ENCODE assay signal across 33 cellular contexts in genomic region chr6:35158520-35158919, GRCh38. TPM values are rescaled to one million over a fixed set of nuclear protein-coding genes. Genes with fewer than 3 reads are reported as not detected.
"Had no signal": no experiment of that assay in that cellular context is flagged by ENCODE, and none has a peak within 500 bp of the region (broad histone marks: within the 10 kb centered on the region; RNA-seq: fewer than 3 reads in every experiment).

No MANE protein-coding gene starts in this region.

- H3K9ac ChIP-seq: SK-N-SH had no signal

- H3K27ac Mint-ChIP-seq: activated CD4-positive, alpha-beta T cell treated with anti-CD3 and anti-CD28 coated beads, Interleukin-2, amount 10 ng/mL, durations not matched to agents 24 days and 14 days; activated CD8-positive, alpha-beta T cell treated with anti-CD3 and anti-CD28 coated beads, Interleukin-2, amount 10 ng/mL, durations not matched to agents 7 days and 5 days; activated naive CD4-positive, alpha-beta T cell treated with anti-CD3 and anti-CD28 coated beads, Interleukin-2, amount 50 U/mL, for 24 hours; activated naive CD8-positive, alpha-beta T cell treated with anti-CD3 and anti-CD28 coated beads, Interleukin-2, amount 10 ng/mL, durations not matched to agents 7 days and 5 days; activated T-cell treated with anti-CD3 and anti-CD28 coated beads, Interleukin-2, amount 50 U/mL, for 24 hours; activated T-helper 2 cell treated with anti-CD3 and anti-CD28 coated beads, Interferon-gamma antibody, Interleukin-2, Interleukin-4, amounts not matched to agents 10 μg/mL and 5 μg/mL and 100 μg/mL, durations not matched to agents 14 hours and 24 hours and 36 hours; T-helper 1 cell treated with Interleukin-12 subunit alpha and Interleukin-12 subunit beta and Interleukin-4 antibody, amounts not matched to agents 30 μg/mL and 1 μg/mL, for 36 hours; T-helper 2 cell treated with Interferon-gamma antibody and Interleukin-4, amounts not matched to agents 5 μg/mL and 100 μg/mL, for 36 hours had no signal

- H3K27ac ChIP-seq: adrenal gland, cardiac muscle cell, Peyer's patch, SJSA1 had no signal

- H3K36me3 Mint-ChIP-seq: activated naive CD4-positive, alpha-beta T cell treated with anti-CD3 and anti-CD28 coated beads, Interleukin-2, amount 50 U/mL, for 24 hours; activated naive CD8-positive, alpha-beta T cell treated with anti-CD3 and anti-CD28 coated beads, Interleukin-2, amount 10 ng/mL, durations not matched to agents 7 days and 5 days had no signal

- H3K4me1 Mint-ChIP-seq: activated naive CD4-positive, alpha-beta T cell treated with anti-CD3 and anti-CD28 coated beads, Interleukin-2, amount 50 U/mL, for 24 hours; central memory CD8-positive, alpha-beta T cell had no signal

- H3K9me3 Mint-ChIP-seq: activated naive CD4-positive, alpha-beta T cell treated with anti-CD3 and anti-CD28 coated beads, Interleukin-2, amount 50 U/mL, for 24 hours; activated naive CD8-positive, alpha-beta T cell treated with anti-CD3 and anti-CD28 coated beads, Interleukin-2, amount 10 ng/mL, durations not matched to agents 7 days and 5 days; activated T-cell treated with anti-CD3 and anti-CD28 coated beads, Interleukin-2, amount 50 U/mL, for 24 hours; activated T-helper 2 cell treated with anti-CD3 and anti-CD28 coated beads, Interferon-gamma antibody, Interleukin-2, Interleukin-4, amounts not matched to agents 10 μg/mL and 5 μg/mL and 100 μg/mL, durations not matched to agents 14 hours and 24 hours and 36 hours; central memory CD8-positive, alpha-beta T cell; T-helper 1 cell treated with Interleukin-12 subunit alpha and Interleukin-12 subunit beta and Interleukin-4 antibody, amounts not matched to agents 30 μg/mL and 1 μg/mL, for 36 hours; T-helper 2 cell treated with Interferon-gamma antibody and Interleukin-4, amounts not matched to agents 5 μg/mL and 100 μg/mL, for 36 hours had no signal

- H3K4me1 ChIP-seq: Peyer's patch had no signal

- ATAC-seq: activated CD8-positive, alpha-beta T cell treated with anti-CD3 and anti-CD28 coated beads, Interleukin-2, amount 10 ng/mL, durations not matched to agents 7 days and 5 days; PC-3 had no signal

- H3K27me3 ChIP-seq: adrenal gland, MG63, Peyer's patch, SJSA1 had no signal

- H3K4me3 Mint-ChIP-seq: activated CD4-positive, alpha-beta T cell treated with anti-CD3 and anti-CD28 coated beads, Interleukin-2, amount 10 ng/mL, durations not matched to agents 24 days and 14 days; activated CD8-positive, alpha-beta T cell treated with anti-CD3 and anti-CD28 coated beads, Interleukin-2, amount 10 ng/mL, durations not matched to agents 7 days and 5 days; activated naive CD4-positive, alpha-beta T cell treated with anti-CD3 and anti-CD28 coated beads, Interleukin-2, amount 50 U/mL, for 24 hours; activated naive CD8-positive, alpha-beta T cell treated with anti-CD3 and anti-CD28 coated beads, Interleukin-2, amount 10 ng/mL, durations not matched to agents 7 days and 5 days; activated T-cell treated with anti-CD3 and anti-CD28 coated beads, Interleukin-2, amount 50 U/mL, for 24 hours; central memory CD8-positive, alpha-beta T cell; T-helper 1 cell treated with Interleukin-12 subunit alpha and Interleukin-12 subunit beta and Interleukin-4 antibody, amounts not matched to agents 30 μg/mL and 1 μg/mL, for 36 hours; T-helper 2 cell treated with Interferon-gamma antibody and Interleukin-4, amounts not matched to agents 5 μg/mL and 100 μg/mL, for 36 hours had no signal

- H3K4me3 ChIP-seq: adrenal gland, cardiac muscle cell, MG63, Peyer's patch, SJSA1 had no signal

- H3K4me2 ChIP-seq: SK-N-SH had no signal

- H3K36me3 ChIP-seq: adrenal gland, cardiac muscle cell, MG63, Peyer's patch, SJSA1 had no signal

- FAIRE-seq: TTC549 had no signal

- DNase-seq: activated CD4-positive, alpha-beta T cell treated with anti-CD3 and anti-CD28 coated beads, Interleukin-2, amount 10 ng/mL, durations not matched to agents 24 days and 14 days; activated CD4-positive, alpha-beta T cell treated with anti-CD3 and anti-CD28 coated beads, Interleukin-2, amount 50 U/mL, for 4 hours; activated CD8-positive, alpha-beta T cell treated with anti-CD3 and anti-CD28 coated beads, Interleukin-2, amount 10 ng/mL, durations not matched to agents 7 days and 5 days; activated gamma-delta T cell; activated naive CD4-positive, alpha-beta T cell treated with Interleukin-2 at 50 U/mL for 16 hours; activated naive CD8-positive, alpha-beta T cell treated with anti-CD3 and anti-CD28 coated beads, Interleukin-2, amount 10 ng/mL, durations not matched to agents 7 days and 5 days; activated T-cell treated with anti-CD3 and anti-CD28 coated beads, Interleukin-2, amount 50 U/mL, for 24 hours; adrenal gland; Kasumi-1; KG1; MG63; MV-4-11; NCI-H1092; NCI-H1436 treated with DMSO at 0.1 percent for 48 hours; NCI-H1694 treated with DMSO at 0.1 percent for 48 hours; NCI-H2029; NCI-H345; NCI-H524 treated with DMSO at 0.1 percent for 48 hours; NK-92 treated with Interleukin-12 subunit alpha and Interleukin-12 subunit beta, amount 100 ng/mL, for 24 hours; PC-3; Peyer's patch; RPMI8226; SHP77 treated with DMSO at 0.1 percent for 48 hours; SK-N-SH had no signal

- H3K9me3 ChIP-seq: adrenal gland, Peyer's patch, SJSA1, SK-N-SH had no signal

RNA-seq across cellular contexts. Expression of gene TCP11, which starts 17.4 kb away (rescaled TPM):
- total RNA-seq: activated CD4-positive, alpha-beta T cell treated with anti-CD3 and anti-CD28 coated beads, Interleukin-2, amount 10 ng/mL, durations not matched to agents 24 days and 14 days; activated CD8-positive, alpha-beta T cell treated with anti-CD3 and anti-CD28 coated beads, Interleukin-2, amount 10 ng/mL, durations not matched to agents 7 days and 5 days; activated naive CD8-positive, alpha-beta T cell treated with anti-CD3 and anti-CD28 coated beads, Interleukin-2, amount 10 ng/mL, durations not matched to agents 7 days and 5 days; activated T-helper 2 cell treated with anti-CD3 and anti-CD28 coated beads, Interferon-gamma antibody, Interleukin-2, Interleukin-4, amounts not matched to agents 10 μg/mL and 5 μg/mL and 100 μg/mL, durations not matched to agents 14 hours and 24 hours and 36 hours; NCI-H460; Peyer's patch had no signal

RNA-seq across cellular contexts. Expression of gene SCUBE3, which starts 55.2 kb away (rescaled TPM):
- total RNA-seq: activated T-helper 2 cell treated with anti-CD3 and anti-CD28 coated beads, Interferon-gamma antibody, Interleukin-2, Interleukin-4, amounts not matched to agents 10 μg/mL and 5 μg/mL and 100 μg/mL, durations not matched to agents 14 hours and 24 hours and 36 hours; Peyer's patch had no signal
